In genomic region chrX:99301990-99302389, GRCh38 we compare ENCODE assay signal across 9 cellular contexts.
DNase-seq lines count a peak whose midpoint lies in the region; ATAC-seq and TF ChIP-seq lines count a peak whose summit lies in the region.
"Had no signal": no experiment of that assay in that cellular context is flagged by ENCODE, and none has a peak within 500 bp of the region (broad histone marks: within the 10 kb centered on the region; RNA-seq: fewer than 3 reads in every experiment).

No MANE protein-coding gene starts in this region.

- no peaks in the 10 kb centered on the region for H3K4me1 ChIP-seq in mammary epithelial cell (ENCODE audit: insufficient read depth, low read length)

- H3K27ac ChIP-seq in mammary epithelial cell (ENCODE audit: insufficient read depth, low read depth, low read length) = no peak overlapping the region

- WGBS in mammary epithelial cell (ENCODE audit: low coverage, missing lambda C conversion rate) = 25% methylated on average over 2 of the region's 2 CpGs

- no peaks in the 10 kb centered on the region for H3K79me2 ChIP-seq in mammary epithelial cell (ENCODE audit: insufficient read depth, low read length)

- no peaks in the 10 kb centered on the region for H3K27me3 ChIP-seq in mammary epithelial cell (ENCODE audit: insufficient read depth, low read length)

- no peak overlapping the region for H2AFZ ChIP-seq in mammary epithelial cell (ENCODE audit: low read depth, low read length)

- no peak overlapping the region for H3K9ac ChIP-seq in mammary epithelial cell (ENCODE audit: insufficient read depth, low read length)

- no peaks in the 10 kb centered on the region for H4K20me1 ChIP-seq in mammary epithelial cell (ENCODE audit: insufficient read depth, low read length)

- dilution Hi-C loops in mammary epithelial cell (cut with HindIII; ENCODE audit: low sequenced_read_pairs) = no loop called here

- intact Hi-C loops in mammary epithelial cell (cut with micrococcal nuclease) = loop anchor here (2.0 kb wide), 2 partner anchors 1077 to 1111 kb away; no protein-coding TSS in a partner anchor

- H3K9me3 ChIP-seq in mammary epithelial cell (replicated peaks; ENCODE audit: insufficient read depth, low read length) = no peaks in the 10 kb centered on the region

- in situ Hi-C loops in mammary epithelial cell (cut with MboI; ENCODE audit: low sequenced_read_pairs in 2 of 2) = no loop called here

- CTCF ChIA-PET in mammary epithelial cell (lab: Charles Lee; ENCODE audit: low non-redundant PET) = no interaction called here

- H3K4me2 ChIP-seq in mammary epithelial cell (ENCODE audit: insufficient read depth, low read depth, low read length) = no peak overlapping the region

- DNase-seq in NCI-H2107 treated with DMSO at 0.1 percent for 48 hours (lab: John Stamatoyannopoulos, UW; ENCODE audit: unreplicated experiment) (peak; percentile 17), NCI-H2107 (lab: John Stamatoyannopoulos, UW) (no peak), NB4 (ENCODE audit: low read depth) (peak; percentile 38), mammary epithelial cell (no peak), retinal pigment epithelial cell (ENCODE audit: low read depth) (no peak)
- DNase-seq: kidney glomerular epithelial cell had no signal

- H3K4me3 ChIP-seq in NB4 (ENCODE audit: low read depth, low read length) (no peak overlapping the region), mammary epithelial cell (replicated peaks in 1 of 3; ENCODE audit: insufficient read depth in 1 of 3, low read depth in 2 of 3, low read length in 3 of 3) (no peak overlapping the region), retinal pigment epithelial cell (ENCODE audit: low read length) (no peak overlapping the region)

- no peaks in the 10 kb centered on the region for H3K36me3 ChIP-seq in mammary epithelial cell (ENCODE audit: insufficient read depth, low read length)

- no peak for ATAC-seq in GM18868 (IDR thresholded peaks at IDR 0.05; ENCODE audit: unreplicated experiment)
- ATAC-seq in HG02759 (IDR thresholded peaks at IDR 0.05; ENCODE audit: unreplicated experiment) = no peak
- no peak for ATAC-seq in HG02973 (IDR thresholded peaks at IDR 0.05; ENCODE audit: unreplicated experiment)

- no peak for TF ChIP-seq POLR2A in NB4 (IDR thresholded peaks at IDR 0.05; ENCODE audit: extremely low read depth, insufficient read length)

- no TSS peak for BruUV-seq in mammary epithelial cell (replicated peaks; lab: Mats Ljungman, UMichigan)

- TF ChIP-seq CTCF in NB4 (IDR thresholded peaks at IDR 0.05; ENCODE audit: low read depth, low read length) = peak; percentile 22
- peak; percentile 21 to 50 for TF ChIP-seq CTCF in mammary epithelial cell (conservative IDR thresholded peaks at IDR 0.05 in 1 of 2, IDR thresholded peaks at IDR 0.05 in 1 of 2; ENCODE audit: extremely low read depth in 1 of 2, insufficient read depth in 1 of 2, low read depth in 1 of 2, low read length in 2 of 2)
- peak; percentile 18 for TF ChIP-seq CTCF in retinal pigment epithelial cell (conservative IDR thresholded peaks at IDR 0.05; ENCODE audit: low read depth, low read length)

Comparison
In these comparisons a context has a peak if more than half of its experiments do, and no peak if none do; other contexts are left out.
1. DNase-seq: peak in NCI-H2107 treated with DMSO at 0.1 percent for 48 hours (single experiment) and NB4 (single experiment); none in NCI-H2107 (single experiment), mammary epithelial cell (single experiment) and retinal pigment epithelial cell (single experiment).
2. Peak in every context shown above with its lines, with median percentiles within 50 percentile points of each other: CTCF ChIP-seq.